23 cellular contexts compared by ENCODE assay signal in the genomic region with DNA sequence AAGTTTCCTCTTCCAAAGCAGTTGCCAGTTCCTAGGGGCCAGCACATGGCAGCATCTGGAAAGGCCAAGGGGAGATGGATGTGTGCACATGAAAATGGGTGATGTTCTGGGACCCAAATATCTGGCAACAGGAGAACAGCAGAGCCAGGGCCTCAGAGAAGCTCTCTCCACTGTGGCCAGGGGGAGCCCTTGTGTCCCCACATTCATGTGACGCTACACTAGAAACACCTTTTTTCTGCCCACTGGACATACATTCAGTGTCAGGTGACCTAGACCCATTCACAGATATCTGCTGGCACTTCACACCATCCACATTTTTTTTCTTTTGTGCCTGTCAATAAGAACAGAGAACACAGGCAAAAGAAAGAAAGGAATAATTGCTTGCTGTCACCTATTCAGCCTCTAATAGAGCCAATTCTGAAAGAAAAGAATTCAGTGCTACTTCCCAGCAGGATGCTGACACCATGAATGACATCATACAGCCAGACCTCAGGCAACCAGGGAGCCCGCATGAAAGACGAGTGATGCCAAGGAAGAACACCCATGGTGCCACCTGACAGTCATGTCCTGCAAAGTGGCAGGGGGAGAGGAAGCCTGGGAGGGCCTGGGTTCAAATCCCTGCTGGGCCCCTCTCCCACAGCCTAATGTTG.
A peak's percentile ranks its signal among the peaks of the same experiment; 100 is the strongest.
DNase-seq lines count a peak whose midpoint lies in the region; ATAC-seq and TF ChIP-seq lines count a peak whose summit lies in the region.
"Had no signal": no experiment of that assay in that cellular context is flagged by ENCODE, and none has a peak within 500 bp of the region (broad histone marks: within the 10 kb centered on the region; RNA-seq: fewer than 3 reads in every experiment).

No MANE protein-coding gene starts in this region.

- H3K27me3 ChIP-seq in HUES64 (ENCODE audit: insufficient read depth, low read length) (no peaks in the 10 kb centered on the region), trophoblast cell (ENCODE audit: insufficient read depth, low read length) (no peaks in the 10 kb centered on the region)
- H3K27me3 ChIP-seq: SJSA1, thyroid gland had no signal

- no peak overlapping the region for H2AFZ ChIP-seq in trophoblast cell (ENCODE audit: insufficient read depth, low read length, poor library complexity)
- H2AFZ ChIP-seq: PC-9 had no signal

- H3K4me3 ChIP-seq in HUES64 (ENCODE audit: low read length) (no peak overlapping the region), trophoblast cell (ENCODE audit: low read depth, low read length) (no peak overlapping the region)
- H3K4me3 ChIP-seq: PC-9, SJSA1, thyroid gland had no signal

- H3K36me3 ChIP-seq in HUES64 (ENCODE audit: insufficient read depth, low read length) (no peaks in the 10 kb centered on the region), trophoblast cell (ENCODE audit: control insufficient read depth in 1 of 2, insufficient read depth in 2 of 2, low read length in 2 of 2) (no peaks in the 10 kb centered on the region)
- H3K36me3 ChIP-seq: SJSA1, thyroid gland had no signal

- H4K91ac ChIP-seq in trophoblast cell (ENCODE audit: low read depth, low read length): peak overlapping the region; percentile 49

- H3K9ac ChIP-seq in HUES64 (ENCODE audit: low read depth, low read length): no peak overlapping the region
- no peak overlapping the region for H3K9ac ChIP-seq in trophoblast cell (ENCODE audit: low read length)
- H3K9ac ChIP-seq: KMS-11 had no signal

- ATAC-seq in GM21723 (IDR thresholded peaks at IDR 0.05; ENCODE audit: unreplicated experiment): no peak
- ATAC-seq: left colon; sciatic nerve; stimulated activated naive B cell treated with anti-CD40 and anti-IgM and Interleukin-4, amounts not matched to agents 10 μg/mL and 1 μg/mL and 100 μg/mL, for 72 hours had no signal

- H3K27me3 Mint-ChIP-seq in chondrocyte (ENCODE audit: low read depth): no peaks in the 10 kb centered on the region
- H3K27me3 Mint-ChIP-seq: stimulated activated naive B cell treated with anti-CD40 and anti-IgM and Interleukin-4, amounts not matched to agents 10 μg/mL and 1 μg/mL and 100 μg/mL, for 72 hours had no signal

- peak overlapping the region; percentile 86 for H2AK5ac ChIP-seq in trophoblast cell (ENCODE audit: low read length)

- peaks cover 30% of the 10 kb centered on the region for H3K4me1 ChIP-seq in HUES64 (ENCODE audit: insufficient read depth, low read length)
- peaks cover 20 to 22% of the 10 kb centered on the region in 2 experiments for H3K4me1 ChIP-seq in trophoblast cell (ENCODE audit: control insufficient read depth in 1 of 2, insufficient read depth in 2 of 2, low read length in 2 of 2)
- H3K4me1 ChIP-seq: SJSA1 had no signal

- H4K12ac ChIP-seq in trophoblast cell (ENCODE audit: low read depth, low read length): no peak overlapping the region

- peak overlapping the region; percentile 86 for H3K14ac ChIP-seq in trophoblast cell (ENCODE audit: low read length)

- H3K4me1 Mint-ChIP-seq in chondrocyte (ENCODE audit: low read depth): peaks cover 15% of the 10 kb centered on the region
- H3K4me1 Mint-ChIP-seq: stimulated activated naive B cell treated with anti-CD40 and anti-IgM and Interleukin-4, amounts not matched to agents 10 μg/mL and 1 μg/mL and 100 μg/mL, for 72 hours had no signal

- H2BK5ac ChIP-seq in trophoblast cell (ENCODE audit: low read depth, low read length, poor library complexity): peak overlapping the region; percentile 60

- H3K79me1 ChIP-seq in trophoblast cell (ENCODE audit: low read length): peaks cover 21% of the 10 kb centered on the region

- H3K36me3 Mint-ChIP-seq in chondrocyte (ENCODE audit: low read depth): no peaks in the 10 kb centered on the region
- H3K36me3 Mint-ChIP-seq: stimulated activated naive B cell treated with anti-CD40 and anti-IgM and Interleukin-4, amounts not matched to agents 10 μg/mL and 1 μg/mL and 100 μg/mL, for 72 hours had no signal

- H3K9me3 ChIP-seq in HUES64 (ENCODE audit: insufficient read depth, low read depth, low read length) (no peaks in the 10 kb centered on the region), trophoblast cell (ENCODE audit: insufficient read depth, low read depth, low read length) (no peaks in the 10 kb centered on the region)
- H3K9me3 ChIP-seq: SJSA1, thyroid gland had no signal

- peak overlapping the region; percentile 70 for H2BK120ac ChIP-seq in trophoblast cell (ENCODE audit: insufficient read depth, low read length, poor library complexity)

- H3K23ac ChIP-seq in trophoblast cell (ENCODE audit: low read length): no peak overlapping the region

- H2BK12ac ChIP-seq in trophoblast cell (ENCODE audit: low read length): peak overlapping the region; percentile 91

- DNase-seq in EL (peak; percentile 11), chondrocyte (ENCODE audit: low spot score) (no peak), trophoblast cell (no peak), mesenteric fat pad (ENCODE audit: low spot score) (no peak), GM10248 (ENCODE audit: extremely low spot score) (no peak)
- DNase-seq: activated CD4-positive, alpha-beta T cell treated with anti-CD3 and anti-CD28 coated beads, Interleukin-2, amount 50 U/mL, for 48 hours; activated T-cell treated with anti-CD3 and anti-CD28 coated beads for 4 hours; AML-193; amniotic stem cell; central memory CD4-positive, alpha-beta T cell; effector CD4-positive, alpha-beta T cell; left colon; midbrain; NCI-H524 treated with DMSO at 0.1 percent for 48 hours; PC-9; stimulated activated naive B cell treated with anti-CD40 and anti-IgM and Interleukin-4, amounts not matched to agents 10 μg/mL and 1 μg/mL and 100 μg/mL, for 72 hours; T-helper 2 cell; thyroid gland had no signal

- H3K27ac Mint-ChIP-seq in chondrocyte (ENCODE audit: unreplicated experiment): no peak overlapping the region
- H3K27ac Mint-ChIP-seq: stimulated activated naive B cell treated with anti-CD40 and anti-IgM and Interleukin-4, amounts not matched to agents 10 μg/mL and 1 μg/mL and 100 μg/mL, for 72 hours had no signal

- POLR2A ChIA-PET in GM10248 (lab: Yijun Ruan, JAX): no interaction called here

- 50% methylated on average over 3 of the region's 3 CpGs for WGBS in HUES64
- no CpG with 5 or more reads among the region's 3 CpGs for WGBS in trophoblast cell (ENCODE audit: extremely low coverage, insufficient coverage, insufficient read length)

- peak; percentile 49 for TF ChIP-seq CTCF in chondrocyte (IDR thresholded peaks at IDR 0.05)
- TF ChIP-seq CTCF in GM10248 (IDR thresholded peaks at IDR 0.05; ENCODE audit: control extremely low read depth, extremely low read depth, low read depth, missing control alignments): no peak

- peak overlapping the region; percentile 24 for H3K4me3 Mint-ChIP-seq in chondrocyte (ENCODE audit: unreplicated experiment)
- H3K4me3 Mint-ChIP-seq: stimulated activated naive B cell treated with anti-CD40 and anti-IgM and Interleukin-4, amounts not matched to agents 10 μg/mL and 1 μg/mL and 100 μg/mL, for 72 hours had no signal

- H3K4me2 ChIP-seq in trophoblast cell (ENCODE audit: low read length): no peak overlapping the region
- H3K4me2 ChIP-seq: KMS-11, PC-9 had no signal

- no peaks in the 10 kb centered on the region for H3K79me2 ChIP-seq in trophoblast cell (ENCODE audit: control insufficient read depth, insufficient read depth, low read length, poor library complexity)

- H3K9me3 Mint-ChIP-seq in chondrocyte (ENCODE audit: low read depth): no peaks in the 10 kb centered on the region

- H3K27ac ChIP-seq in HUES64 (ENCODE audit: low read depth, low read length) (peak overlapping the region; percentile 24; the same call in 1 of the 2 replicates), trophoblast cell (ENCODE audit: low read depth, low read length) (no peak overlapping the region)
- H3K27ac ChIP-seq: KMS-11, PC-9, SJSA1, thyroid gland had no signal

- H3K4ac ChIP-seq in trophoblast cell (ENCODE audit: low read depth, low read length): no peak overlapping the region

- H3K18ac ChIP-seq in trophoblast cell (ENCODE audit: low read length): peak overlapping the region; percentile 49

- no peak overlapping the region for H4K8ac ChIP-seq in trophoblast cell (ENCODE audit: low read depth, low read length)

- CTCF ChIA-PET in GM10248 (lab: Yijun Ruan, JAX): interaction anchor here (1.0 kb wide), 1 partner anchor 8 kb away, joined by 3 read pairs; no protein-coding TSS in a partner anchor
